In genomic region chr1:214471458-214471857, GRCh38 we compare ENCODE assay signal across 26 cellular contexts.
DNase-seq lines count a peak whose midpoint lies in the region; ATAC-seq and TF ChIP-seq lines count a peak whose summit lies in the region.
"Had no signal": no experiment of that assay in that cellular context is flagged by ENCODE, and none has a peak within 500 bp of the region (broad histone marks: within the 10 kb centered on the region; RNA-seq: fewer than 3 reads in every experiment).

No MANE protein-coding gene starts in this region.

- H3K4me3 Mint-ChIP-seq in activated CD8-positive, alpha-beta T cell treated with anti-CD3 and anti-CD28 coated beads for 36 hours = no peak overlapping the region
- H3K4me3 Mint-ChIP-seq in activated CD8-positive, alpha-beta T cell treated with anti-CD3 and anti-CD28 coated beads, Interleukin-2, amount 10 ng/mL, durations not matched to agents 7 days and 5 days = no peak overlapping the region
- H3K4me3 Mint-ChIP-seq: activated CD4-positive, alpha-beta T cell treated with anti-CD3 and anti-CD28 coated beads, Interleukin-2, amount 10 ng/mL, durations not matched to agents 7 days and 5 days; dendritic cell treated with granulocyte-macrophage colony-stimulating factor and Interleukin-4, amounts not matched to agents 40 ng/mL and 50 ng/mL, for 4 days; nephron; stimulated activated naive B cell treated with anti-CD40 and anti-IgM and Interleukin-4, amounts not matched to agents 10 μg/mL and 1 μg/mL and 100 μg/mL, for 72 hours; T-helper 1 cell treated with Interleukin-12 subunit alpha and Interleukin-12 subunit beta and Interleukin-4 antibody, amounts not matched to agents 30 μg/mL and 1 μg/mL, for 36 hours had no signal

- POLR2A ChIA-PET in activated CD8-positive, alpha-beta T cell treated with anti-CD3 and anti-CD28 coated beads for 36 hours (lab: Charles Lee) = no interaction called here
- POLR2A ChIA-PET in activated CD8-positive, alpha-beta T cell treated with anti-CD3 and anti-CD28 coated beads, Interleukin-2, amount 10 ng/mL, durations not matched to agents 7 days and 5 days (lab: Charles Lee) = no interaction called here
- POLR2A ChIA-PET in Panc1 (lab: Charles Lee) = no interaction called here

- peak overlapping the region; percentile 89 for H3K27ac ChIP-seq in Panc1 (ENCODE audit: low read length)
- H3K27ac ChIP-seq in foreskin keratinocyte = peak overlapping the region; percentile 89
- peak overlapping the region in 3 of 4 donors; percentile 8 to 43 (median 23) for H3K27ac ChIP-seq in gastrocnemius medialis
- H3K27ac ChIP-seq: adrenal gland, heart left ventricle, left ventricle myocardium inferior had no signal

- no peaks in the 10 kb centered on the region for H3K27me3 ChIP-seq in Panc1 (ENCODE audit: control insufficient read depth, insufficient read depth, low read length)
- no peaks in the 10 kb centered on the region for H3K27me3 ChIP-seq in foreskin keratinocyte
- H3K27me3 ChIP-seq in gastrocnemius medialis = no peaks in the 10 kb centered on the region
- H3K27me3 ChIP-seq: adrenal gland, heart left ventricle had no signal

- H3K27me3 Mint-ChIP-seq in activated CD8-positive, alpha-beta T cell treated with anti-CD3 and anti-CD28 coated beads for 36 hours = peaks cover 24% of the 10 kb centered on the region
- peaks cover 47% of the 10 kb centered on the region for H3K27me3 Mint-ChIP-seq in activated CD8-positive, alpha-beta T cell treated with anti-CD3 and anti-CD28 coated beads, Interleukin-2, amount 10 ng/mL, durations not matched to agents 7 days and 5 days (ENCODE audit: low read depth)

- H3K36me3 ChIP-seq in Panc1 (ENCODE audit: control insufficient read depth, insufficient read depth, low read length) = no peaks in the 10 kb centered on the region
- H3K36me3 ChIP-seq in gastrocnemius medialis = no peaks in the 10 kb centered on the region
- H3K36me3 ChIP-seq: adrenal gland, BE2C, heart left ventricle, left ventricle myocardium inferior had no signal

- H3K4me1 ChIP-seq in Panc1 (ENCODE audit: control insufficient read depth, insufficient read depth, low read length) (peaks cover 94% of the 10 kb centered on the region), foreskin keratinocyte (peaks cover 71% of the 10 kb centered on the region), gastrocnemius medialis (peaks cover 55 to 56% of the 10 kb centered on the region in 2 donors)
- H3K4me1 ChIP-seq: BE2C had no signal

- in situ Hi-C loops in Panc1 (cut with HindIII; ENCODE audit: low pct_unique_long_range_greater_than_20kb, low sequenced_read_pairs) (no loop called here), gastrocnemius medialis (cut with MboI; ENCODE audit: low sequenced_read_pairs in 4 of 4) (no loop called here)

- CTCF ChIA-PET in activated CD8-positive, alpha-beta T cell treated with anti-CD3 and anti-CD28 coated beads for 36 hours (lab: Charles Lee) = no interaction called here
- CTCF ChIA-PET in activated CD8-positive, alpha-beta T cell treated with anti-CD3 and anti-CD28 coated beads, Interleukin-2, amount 10 ng/mL, durations not matched to agents 7 days and 5 days (lab: Charles Lee) = no interaction called here
- CTCF ChIA-PET in Panc1 (lab: Charles Lee) = interaction anchor here (0.7 kb wide), 1 partner anchor 25 kb away, joined by 8 read pairs; no protein-coding TSS in a partner anchor

- ATAC-seq in activated CD8-positive, alpha-beta T cell treated with anti-CD3 and anti-CD28 coated beads for 36 hours = peak; percentile 24
- ATAC-seq in activated CD8-positive, alpha-beta T cell treated with anti-CD3 and anti-CD28 coated beads, Interleukin-2, amount 10 ng/mL, durations not matched to agents 7 days and 5 days = no peak
- ATAC-seq in Panc1 = no peak
- no peak for ATAC-seq in foreskin keratinocyte
- no peak for ATAC-seq in gastrocnemius medialis
- ATAC-seq: stimulated activated naive B cell treated with anti-CD40 and anti-IgM and Interleukin-4, amounts not matched to agents 10 μg/mL and 1 μg/mL and 100 μg/mL, for 72 hours had no signal

- no peak for TF ChIP-seq CTCF in activated CD8-positive, alpha-beta T cell treated with anti-CD3 and anti-CD28 coated beads for 36 hours (IDR thresholded peaks at IDR 0.05)
- TF ChIP-seq CTCF in Panc1 (IDR thresholded peaks at IDR 0.05) (peak; percentile 30; the same call in 1 of the 2 replicates), foreskin keratinocyte (conservative IDR thresholded peaks at IDR 0.05) (peak; percentile 0), gastrocnemius medialis (IDR thresholded peaks at IDR 0.05 in 4 of 5, conservative IDR thresholded peaks at IDR 0.05 in 1 of 5) (no peak)

- intact Hi-C loops in activated CD8-positive, alpha-beta T cell treated with anti-CD3 and anti-CD28 coated beads for 36 hours (cut with micrococcal nuclease) = no loop called here
- intact Hi-C loops in Panc1 (cut with micrococcal nuclease; ENCODE audit: unreplicated experiment) = no loop called here
- intact Hi-C loops in gastrocnemius medialis (cut with DNase I; ENCODE audit: low total_unique reads) = no loop called here
- intact Hi-C loops in cardiac septum (cut with DNase I) = no loop called here

- H3K4me3 ChIP-seq in Panc1 (ENCODE audit: low read depth in 2 of 2, low read length in 2 of 2) (no peak overlapping the region), gastrocnemius medialis (no peak overlapping the region)
- H3K4me3 ChIP-seq: adrenal gland, heart left ventricle, left ventricle myocardium inferior had no signal

- no peaks in the 10 kb centered on the region for H3K36me3 Mint-ChIP-seq in activated CD8-positive, alpha-beta T cell treated with anti-CD3 and anti-CD28 coated beads for 36 hours (ENCODE audit: low read depth)
- no peaks in the 10 kb centered on the region for H3K36me3 Mint-ChIP-seq in activated CD8-positive, alpha-beta T cell treated with anti-CD3 and anti-CD28 coated beads, Interleukin-2, amount 10 ng/mL, durations not matched to agents 7 days and 5 days (ENCODE audit: low read depth)
- H3K36me3 Mint-ChIP-seq: stimulated activated naive B cell treated with anti-CD40 and anti-IgM and Interleukin-4, amounts not matched to agents 10 μg/mL and 1 μg/mL and 100 μg/mL, for 72 hours had no signal

- H3K9me3 ChIP-seq in Panc1 (ENCODE audit: control insufficient read depth, insufficient read depth, low read depth, low read length) (no peaks in the 10 kb centered on the region), gastrocnemius medialis (no peaks in the 10 kb centered on the region)
- H3K9me3 ChIP-seq: adrenal gland, BE2C, heart left ventricle, left ventricle myocardium inferior had no signal

- no peaks in the 10 kb centered on the region for H3K9me3 Mint-ChIP-seq in activated CD8-positive, alpha-beta T cell treated with anti-CD3 and anti-CD28 coated beads for 36 hours
- H3K9me3 Mint-ChIP-seq in activated CD8-positive, alpha-beta T cell treated with anti-CD3 and anti-CD28 coated beads, Interleukin-2, amount 10 ng/mL, durations not matched to agents 7 days and 5 days (ENCODE audit: insufficient read depth) = no peaks in the 10 kb centered on the region
- H3K9me3 Mint-ChIP-seq: activated CD4-positive, alpha-beta T cell treated with anti-CD3 and anti-CD28 coated beads, Interleukin-2, amount 10 ng/mL, durations not matched to agents 7 days and 5 days; dendritic cell treated with granulocyte-macrophage colony-stimulating factor and Interleukin-4, amounts not matched to agents 40 ng/mL and 50 ng/mL, for 4 days; nephron; stimulated activated naive B cell treated with anti-CD40 and anti-IgM and Interleukin-4, amounts not matched to agents 10 μg/mL and 1 μg/mL and 100 μg/mL, for 72 hours had no signal

- no peak for DNase-seq in activated CD8-positive, alpha-beta T cell treated with anti-CD3 and anti-CD28 coated beads for 36 hours
- no peak for DNase-seq in activated CD8-positive, alpha-beta T cell treated with anti-CD3 and anti-CD28 coated beads, Interleukin-2, amount 10 ng/mL, durations not matched to agents 7 days and 5 days
- DNase-seq in Panc1 (ENCODE audit: low read depth, low spot score) = no peak
- no peak for DNase-seq in foreskin keratinocyte
- DNase-seq in gastrocnemius medialis = no peak
- no peak for DNase-seq in cardiac septum (ENCODE audit: low spot score)
- no peak for DNase-seq in NCI-H82 (lab: John Stamatoyannopoulos, UW)
- no peak for DNase-seq in UCSD-AML1 (lab: John Stamatoyannopoulos, UW; ENCODE audit: unreplicated experiment)
- DNase-seq: activated CD4-positive, alpha-beta T cell treated with anti-CD3 and anti-CD28 coated beads, Interleukin-2, amount 10 ng/mL, durations not matched to agents 7 days and 5 days; activated CD8-positive, alpha-beta memory T cell treated with anti-CD3 and anti-CD28 coated beads, Interleukin-2, amount 50 U/mL, for 4 hours; activated effector memory CD4-positive, alpha-beta T cell treated with anti-CD3 and anti-CD28 coated beads, Interleukin-2, amount 50 U/mL, for 16 hours; adrenal gland; BE2C; DMS79; heart left ventricle; left ventricle myocardium inferior; NCI-H1092; NCI-H1930; NCI-H345; NCI-H774; posterior cingulate gyrus; stimulated activated CD4-positive, alpha-beta T cell treated with anti-CD3 and anti-CD28 coated beads, Interleukin-2, amount 100 ng/mL, for 48 hours; stimulated activated naive B cell treated with anti-CD40 and anti-IgM and Interleukin-4, amounts not matched to agents 10 μg/mL and 1 μg/mL and 100 μg/mL, for 72 hours had no signal

- H3K27ac Mint-ChIP-seq in activated CD8-positive, alpha-beta T cell treated with anti-CD3 and anti-CD28 coated beads for 36 hours = no peak overlapping the region
- no peak overlapping the region for H3K27ac Mint-ChIP-seq in activated CD8-positive, alpha-beta T cell treated with anti-CD3 and anti-CD28 coated beads, Interleukin-2, amount 10 ng/mL, durations not matched to agents 7 days and 5 days
- H3K27ac Mint-ChIP-seq: activated CD4-positive, alpha-beta T cell treated with anti-CD3 and anti-CD28 coated beads, Interleukin-2, amount 10 ng/mL, durations not matched to agents 7 days and 5 days; dendritic cell treated with granulocyte-macrophage colony-stimulating factor and Interleukin-4, amounts not matched to agents 40 ng/mL and 50 ng/mL, for 4 days; nephron; stimulated activated naive B cell treated with anti-CD40 and anti-IgM and Interleukin-4, amounts not matched to agents 10 μg/mL and 1 μg/mL and 100 μg/mL, for 72 hours; T-helper 1 cell treated with Interleukin-12 subunit alpha and Interleukin-12 subunit beta and Interleukin-4 antibody, amounts not matched to agents 30 μg/mL and 1 μg/mL, for 36 hours had no signal

- H3K4me1 Mint-ChIP-seq in activated CD8-positive, alpha-beta T cell treated with anti-CD3 and anti-CD28 coated beads for 36 hours (ENCODE audit: low read depth) = peaks cover 6% of the 10 kb centered on the region
- H3K4me1 Mint-ChIP-seq in activated CD8-positive, alpha-beta T cell treated with anti-CD3 and anti-CD28 coated beads, Interleukin-2, amount 10 ng/mL, durations not matched to agents 7 days and 5 days (ENCODE audit: low read depth) = no peaks in the 10 kb centered on the region
- H3K4me1 Mint-ChIP-seq: activated CD4-positive, alpha-beta T cell treated with anti-CD3 and anti-CD28 coated beads, Interleukin-2, amount 10 ng/mL, durations not matched to agents 7 days and 5 days; stimulated activated naive B cell treated with anti-CD40 and anti-IgM and Interleukin-4, amounts not matched to agents 10 μg/mL and 1 μg/mL and 100 μg/mL, for 72 hours had no signal

- TF ChIP-seq POLR2A in gastrocnemius medialis (IDR thresholded peaks at IDR 0.05) = no peak

- BruUV-seq in Panc1 (replicated peaks; lab: Mats Ljungman, UMichigan) = no TSS peak

Comparison
In these comparisons a context has a peak if more than half of its experiments do, and no peak if none do; other contexts are left out.
1. CTCF ChIP-seq: peak in Panc1 (single experiment) and foreskin keratinocyte (single experiment); none in activated CD8-positive, alpha-beta T cell treated with anti-CD3 and anti-CD28 coated beads for 36 hours (single experiment) and gastrocnemius medialis (0 of 5).
2. H3K27ac ChIP-seq: peak in every context shown above with its lines; median percentile 89 in Panc1; 89 in foreskin keratinocyte; 23 in gastrocnemius medialis.